In the genomic region with DNA sequence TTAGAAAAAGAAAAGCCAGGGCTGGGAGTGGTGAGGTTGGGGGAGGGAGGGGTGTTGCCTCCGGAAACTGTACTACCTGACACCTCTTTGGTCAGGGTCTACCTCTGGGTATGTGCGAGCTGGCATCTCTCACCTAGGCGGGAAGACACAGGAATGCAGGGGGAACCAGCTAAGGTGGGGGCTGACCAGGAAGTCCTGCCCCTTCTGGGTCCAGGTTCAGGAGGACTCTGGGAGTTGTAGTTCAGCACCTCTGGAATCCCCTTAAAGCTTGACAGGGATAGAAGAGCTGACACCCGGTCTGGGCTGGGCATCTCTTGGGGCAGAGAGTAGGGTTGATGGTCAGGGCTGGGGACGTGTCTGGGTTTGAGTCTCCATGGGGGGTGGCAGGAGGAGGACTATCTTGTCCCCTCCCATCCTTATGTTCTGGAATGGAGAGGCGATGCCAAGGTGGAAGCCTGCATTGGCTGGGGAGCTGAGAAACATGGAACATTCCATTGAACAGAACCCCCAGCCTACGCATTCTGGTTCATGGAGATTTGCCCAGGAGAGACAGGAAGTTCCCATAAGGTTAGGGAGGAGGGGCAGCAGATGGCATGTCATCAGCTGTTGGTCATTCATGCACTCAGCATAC, we compare ENCODE assay signal across 12 cellular contexts. TPM values are rescaled to one million over a fixed set of nuclear protein-coding genes. Genes with fewer than 3 reads are reported as not detected.
DNase-seq lines count a peak whose midpoint lies in the region; ATAC-seq and TF ChIP-seq lines count a peak whose summit lies in the region.
"Had no signal": no experiment of that assay in that cellular context is flagged by ENCODE, and none has a peak within 500 bp of the region (broad histone marks: within the 10 kb centered on the region; RNA-seq: fewer than 3 reads in every experiment).

No MANE protein-coding gene starts in this region.

- no peak for ATAC-seq in HG02840 (IDR thresholded peaks at IDR 0.05; ENCODE audit: low FRiP score, unreplicated experiment)
- no peak for ATAC-seq in GM21423 (IDR thresholded peaks at IDR 0.05; ENCODE audit: unreplicated experiment)

- intact Hi-C loops in activated T-helper 2 cell treated with anti-CD3 and anti-CD28 coated beads, Interferon-gamma antibody, Interleukin-2, Interleukin-4, amounts not matched to agents 10 μg/mL and 5 μg/mL and 100 μg/mL, durations not matched to agents 14 hours and 24 hours and 36 hours (cut with micrococcal nuclease): no loop called here

- H3K9me3 Mint-ChIP-seq in activated T-helper 2 cell treated with anti-CD3 and anti-CD28 coated beads, Interferon-gamma antibody, Interleukin-2, Interleukin-4, amounts not matched to agents 10 μg/mL and 5 μg/mL and 100 μg/mL, durations not matched to agents 14 hours and 24 hours and 36 hours: no peaks in the 10 kb centered on the region
- H3K9me3 Mint-ChIP-seq: T-helper 1 cell treated with Interleukin-12 subunit alpha and Interleukin-12 subunit beta and Interleukin-4 antibody, amounts not matched to agents 30 μg/mL and 1 μg/mL, for 36 hours had no signal

- peaks cover 14% of the 10 kb centered on the region for H3K4me1 ChIP-seq in HAP-1

- H3K36me3 Mint-ChIP-seq in activated T-helper 2 cell treated with anti-CD3 and anti-CD28 coated beads, Interferon-gamma antibody, Interleukin-2, Interleukin-4, amounts not matched to agents 10 μg/mL and 5 μg/mL and 100 μg/mL, durations not matched to agents 14 hours and 24 hours and 36 hours (ENCODE audit: low read depth): no peaks in the 10 kb centered on the region

- no peaks in the 10 kb centered on the region for H3K36me3 ChIP-seq in HAP-1 (replicated peaks)

- in situ Hi-C loops in HAP-1 (cut with MboI; ENCODE audit: low sequenced_read_pairs): loop anchor here (5.0 kb wide), 1 partner anchor 77 kb away; no protein-coding TSS in a partner anchor

- H3K27me3 Mint-ChIP-seq in activated T-helper 2 cell treated with anti-CD3 and anti-CD28 coated beads, Interferon-gamma antibody, Interleukin-2, Interleukin-4, amounts not matched to agents 10 μg/mL and 5 μg/mL and 100 μg/mL, durations not matched to agents 14 hours and 24 hours and 36 hours (ENCODE audit: low read depth): peaks cover 53% of the 10 kb centered on the region

- H3K4me3 ChIP-seq in AG10803 (ENCODE audit: low read length) (no peak overlapping the region), HAP-1 (0 out of 2 replicates have a peak overlapping the region, but pooled peaks have one; percentile 8)

- no peak for TF ChIP-seq CTCF in AG10803 (conservative IDR thresholded peaks at IDR 0.05; ENCODE audit: low read length)

- H3K4me1 Mint-ChIP-seq in activated T-helper 2 cell treated with anti-CD3 and anti-CD28 coated beads, Interferon-gamma antibody, Interleukin-2, Interleukin-4, amounts not matched to agents 10 μg/mL and 5 μg/mL and 100 μg/mL, durations not matched to agents 14 hours and 24 hours and 36 hours (ENCODE audit: low read depth): peaks cover 16% of the 10 kb centered on the region

- no peaks in the 10 kb centered on the region for H3K27me3 ChIP-seq in HAP-1 (ENCODE audit: low read depth)

- peak overlapping the region; percentile 20 for H3K4me3 Mint-ChIP-seq in activated T-helper 2 cell treated with anti-CD3 and anti-CD28 coated beads, Interferon-gamma antibody, Interleukin-2, Interleukin-4, amounts not matched to agents 10 μg/mL and 5 μg/mL and 100 μg/mL, durations not matched to agents 14 hours and 24 hours and 36 hours (ENCODE audit: low read depth)
- H3K4me3 Mint-ChIP-seq: T-helper 1 cell treated with Interleukin-12 subunit alpha and Interleukin-12 subunit beta and Interleukin-4 antibody, amounts not matched to agents 30 μg/mL and 1 μg/mL, for 36 hours had no signal

- H3K27ac Mint-ChIP-seq in activated T-helper 2 cell treated with anti-CD3 and anti-CD28 coated beads, Interferon-gamma antibody, Interleukin-2, Interleukin-4, amounts not matched to agents 10 μg/mL and 5 μg/mL and 100 μg/mL, durations not matched to agents 14 hours and 24 hours and 36 hours: no peak overlapping the region

- DNase-seq in AG10803 (ENCODE audit: low read depth): peak; percentile 62
- peak; percentile 16 to 53 for DNase-seq in HAP-1 (ENCODE audit: low spot score in 2 of 2)
- no peak for DNase-seq in activated T-helper 2 cell treated with anti-CD3 and anti-CD28 coated beads, Interferon-gamma antibody, Interleukin-2, Interleukin-4, amounts not matched to agents 10 μg/mL and 5 μg/mL and 100 μg/mL, durations not matched to agents 14 hours and 24 hours and 36 hours (ENCODE audit: low spot score)
- peak; percentile 75 for DNase-seq in iPS-NIHi11 (ENCODE audit: low spot score)
- no peak for DNase-seq in activated gamma-delta T cell (lab: John Stamatoyannopoulos, UW)
- DNase-seq in HT-29 (ENCODE audit: low spot score): no peak
- DNase-seq: DND-41; stimulated activated CD4-positive, alpha-beta T cell treated with anti-CD3 and anti-CD28 coated beads, Interleukin-2, amount 100 ng/mL, for 48 hours had no signal

- H3K9me3 ChIP-seq in HAP-1: no peaks in the 10 kb centered on the region

RNA-seq across cellular contexts. Expression of a gene that starts 2.1 kb away (rescaled TPM):
- total RNA-seq in activated T-helper 2 cell treated with anti-CD3 and anti-CD28 coated beads, Interferon-gamma antibody, Interleukin-2, Interleukin-4, amounts not matched to agents 10 μg/mL and 5 μg/mL and 100 μg/mL, durations not matched to agents 14 hours and 24 hours and 36 hours: 10.5 TPM in 2 replicates
- 9.0 and 11.2 TPM in 2 replicates for total RNA-seq in HT-29 (2014; rRNA removed; shearing (Covaris generic))

RNA-seq across cellular contexts. Expression of a gene that starts 3.9 kb away (rescaled TPM):
- total RNA-seq in activated T-helper 2 cell treated with anti-CD3 and anti-CD28 coated beads, Interferon-gamma antibody, Interleukin-2, Interleukin-4, amounts not matched to agents 10 μg/mL and 5 μg/mL and 100 μg/mL, durations not matched to agents 14 hours and 24 hours and 36 hours: not detected in 2 replicates
- not detected in 2 replicates for total RNA-seq in HT-29 (2014; rRNA removed; shearing (Covaris generic))
- total RNA-seq: kidney epithelial cell had no signal

Comparison
In these comparisons a context has a peak if more than half of its experiments do, and no peak if none do; other contexts are left out.
1. DNase-seq: peak in AG10803 (single experiment), HAP-1 (2 of 2) and iPS-NIHi11 (single experiment); none in activated T-helper 2 cell treated with anti-CD3 and anti-CD28 coated beads, Interferon-gamma antibody, Interleukin-2, Interleukin-4, amounts not matched to agents 10 μg/mL and 5 μg/mL and 100 μg/mL, durations not matched to agents 14 hours and 24 hours and 36 hours (single experiment), activated gamma-delta T cell (single experiment) and HT-29 (single experiment).